ENCODE assay signal across 1 cellular context in the genomic region with DNA sequence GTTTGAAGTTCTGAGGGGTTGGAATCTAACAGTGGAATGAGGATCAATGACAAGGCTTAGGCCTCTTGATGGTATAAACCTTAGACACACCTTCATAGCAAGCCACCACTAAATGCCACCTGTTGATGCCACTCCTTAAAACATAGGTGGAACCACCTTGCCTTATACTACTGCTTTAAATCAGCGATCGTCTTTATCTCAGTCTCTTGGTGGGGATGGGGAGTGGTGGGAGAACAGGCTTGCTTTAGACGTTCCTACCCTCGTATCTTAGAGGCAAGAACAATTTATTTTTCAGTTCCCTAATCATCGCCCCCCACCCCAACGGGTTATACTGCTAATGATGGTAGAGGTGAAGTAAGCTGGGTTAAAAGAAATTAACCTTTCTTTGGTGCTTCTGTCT.
TF ChIP-seq lines count a peak whose summit lies in the region.

No MANE protein-coding gene starts in this region.

TF ChIP-seq in endothelial cell of umbilical vein, 7 proteins besides CTCF, POLR2A, EP300 and RAD21 (continued from another document):
- TF ChIP-seq EZH2 (IDR thresholded peaks at IDR 0.05; ENCODE audit: borderline replicate concordance, low read depth, low read length, severe bottlenecking) = no peak
- no peak for TF ChIP-seq MAX (IDR thresholded peaks at IDR 0.05; ENCODE audit: insufficient read depth, insufficient read length)
- no peak for TF ChIP-seq FOS (IDR thresholded peaks at IDR 0.05; ENCODE audit: borderline replicate concordance, insufficient read depth, low read length)
